18 cellular contexts compared by ENCODE assay signal in the genomic region with DNA sequence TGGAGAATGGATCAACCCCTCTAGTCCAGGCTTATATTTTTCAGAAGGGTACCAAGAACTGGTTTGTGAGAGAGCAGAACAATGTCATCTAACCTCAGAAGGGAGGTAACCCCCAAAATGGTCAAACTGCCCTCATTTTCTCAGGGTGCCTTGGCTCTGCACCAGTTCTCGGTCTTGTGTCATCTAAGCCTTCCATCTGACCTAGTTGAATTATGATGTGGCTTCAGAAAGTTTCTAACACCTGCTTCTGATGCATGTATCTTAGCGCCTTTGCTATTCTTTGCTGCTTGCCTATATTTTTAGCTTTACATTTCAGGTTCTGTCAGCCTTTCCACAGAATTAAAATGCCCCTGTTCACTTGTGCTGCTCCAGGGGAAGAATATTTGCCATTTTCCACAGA.
DNase-seq lines count a peak whose midpoint lies in the region; ATAC-seq, FAIRE-seq and TF ChIP-seq lines count a peak whose summit lies in the region.
"Had no signal": no experiment of that assay in that cellular context is flagged by ENCODE, and none has a peak within 500 bp of the region (broad histone marks: within the 10 kb centered on the region; RNA-seq: fewer than 3 reads in every experiment).

No MANE protein-coding gene starts in this region.

- H3K27me3 ChIP-seq in uterus, result no peaks in the 10 kb centered on the region

- H3K9me3 Mint-ChIP-seq in activated CD8-positive, alpha-beta memory T cell treated with anti-CD3 and anti-CD28 coated beads, Interleukin-2, amount 10 ng/mL, durations not matched to agents 7 days and 5 days (ENCODE audit: low read depth), result no peaks in the 10 kb centered on the region
- no peaks in the 10 kb centered on the region for H3K9me3 Mint-ChIP-seq in activated T-helper 1 cell treated with anti-CD3 and anti-CD28 coated beads, Interleukin-12 subunit alpha, Interleukin-12 subunit beta, Interleukin-2, Interleukin-4 antibody, amounts not matched to agents 30 ng/mL and 10 ng/mL and 1 ng/mL, durations not matched to agents 14 hours and 24 hours and 36 hours
- H3K9me3 Mint-ChIP-seq: activated naive CD4-positive, alpha-beta T cell treated with anti-CD3 and anti-CD28 coated beads, Interleukin-2, amount 50 U/mL, for 24 hours had no signal

- no peak for TF ChIP-seq POLR2A in uterus (IDR thresholded peaks at IDR 0.05)

- no peak overlapping the region for H3K27ac Mint-ChIP-seq in activated CD8-positive, alpha-beta memory T cell treated with anti-CD3 and anti-CD28 coated beads, Interleukin-2, amount 10 ng/mL, durations not matched to agents 7 days and 5 days
- H3K27ac Mint-ChIP-seq in activated T-helper 1 cell treated with anti-CD3 and anti-CD28 coated beads, Interleukin-12 subunit alpha, Interleukin-12 subunit beta, Interleukin-2, Interleukin-4 antibody, amounts not matched to agents 30 ng/mL and 10 ng/mL and 1 ng/mL, durations not matched to agents 14 hours and 24 hours and 36 hours, result no peak overlapping the region
- H3K27ac Mint-ChIP-seq: activated CD8-positive, alpha-beta T cell treated with anti-CD3 and anti-CD28 coated beads, Interleukin-2, amount 10 ng/mL, durations not matched to agents 7 days and 5 days; activated naive CD4-positive, alpha-beta T cell treated with anti-CD3 and anti-CD28 coated beads, Interleukin-2, amount 50 U/mL, for 24 hours had no signal

- no peaks in the 10 kb centered on the region for H3K36me3 Mint-ChIP-seq in activated CD8-positive, alpha-beta memory T cell treated with anti-CD3 and anti-CD28 coated beads, Interleukin-2, amount 10 ng/mL, durations not matched to agents 7 days and 5 days
- no peaks in the 10 kb centered on the region for H3K36me3 Mint-ChIP-seq in activated T-helper 1 cell treated with anti-CD3 and anti-CD28 coated beads, Interleukin-12 subunit alpha, Interleukin-12 subunit beta, Interleukin-2, Interleukin-4 antibody, amounts not matched to agents 30 ng/mL and 10 ng/mL and 1 ng/mL, durations not matched to agents 14 hours and 24 hours and 36 hours (ENCODE audit: low read depth)
- H3K36me3 Mint-ChIP-seq: activated naive CD4-positive, alpha-beta T cell treated with anti-CD3 and anti-CD28 coated beads, Interleukin-2, amount 50 U/mL, for 24 hours had no signal

- H3K27me3 Mint-ChIP-seq in activated CD8-positive, alpha-beta memory T cell treated with anti-CD3 and anti-CD28 coated beads, Interleukin-2, amount 10 ng/mL, durations not matched to agents 7 days and 5 days, result peaks cover 21% of the 10 kb centered on the region
- H3K27me3 Mint-ChIP-seq in activated T-helper 1 cell treated with anti-CD3 and anti-CD28 coated beads, Interleukin-12 subunit alpha, Interleukin-12 subunit beta, Interleukin-2, Interleukin-4 antibody, amounts not matched to agents 30 ng/mL and 10 ng/mL and 1 ng/mL, durations not matched to agents 14 hours and 24 hours and 36 hours (ENCODE audit: insufficient read depth), result peaks cover 5% of the 10 kb centered on the region

- no peaks in the 10 kb centered on the region for H3K4me1 ChIP-seq in uterus
- H3K4me1 ChIP-seq: heart left ventricle had no signal

- peak; percentile 47 for FAIRE-seq in GM18507 (lab: Jason Lieb, UNC)

- no peak overlapping the region for H3K4me3 ChIP-seq in uterus
- H3K4me3 ChIP-seq: heart left ventricle had no signal

- intact Hi-C loops in uterus (cut with DNase I; ENCODE audit: low total_unique reads), result no loop called here
- intact Hi-C loops in activated T-helper 1 cell treated with anti-CD3 and anti-CD28 coated beads, Interleukin-12 subunit alpha, Interleukin-12 subunit beta, Interleukin-2, Interleukin-4 antibody, amounts not matched to agents 30 ng/mL and 10 ng/mL and 1 ng/mL, durations not matched to agents 14 hours and 24 hours and 36 hours (cut with micrococcal nuclease), result no loop called here

- ATAC-seq in GM19468 (IDR thresholded peaks at IDR 0.05; ENCODE audit: extremely low read depth, unreplicated experiment) (peak; percentile 76), HG02852 (IDR thresholded peaks at IDR 0.05; ENCODE audit: unreplicated experiment) (peak; percentile 88), HG03520 (IDR thresholded peaks at IDR 0.05; ENCODE audit: unreplicated experiment) (peak; percentile 91)
- no peak for ATAC-seq in activated CD8-positive, alpha-beta memory T cell treated with anti-CD3 and anti-CD28 coated beads, Interleukin-2, amount 10 ng/mL, durations not matched to agents 7 days and 5 days
- ATAC-seq: activated CD8-positive, alpha-beta T cell treated with anti-CD3 and anti-CD28 coated beads, Interleukin-2, amount 10 ng/mL, durations not matched to agents 7 days and 5 days; heart left ventricle had no signal

- CTCF ChIA-PET in HEK293T (lab: Yijun Ruan, JAX), result no interaction called here
- CTCF ChIA-PET in activated CD8-positive, alpha-beta memory T cell treated with anti-CD3 and anti-CD28 coated beads, Interleukin-2, amount 10 ng/mL, durations not matched to agents 7 days and 5 days (lab: Charles Lee), result no interaction called here

- no peak for TF ChIP-seq CTCF in uterus (IDR thresholded peaks at IDR 0.05)

- no peaks in the 10 kb centered on the region for H3K9me3 ChIP-seq in uterus
- H3K9me3 ChIP-seq: heart left ventricle had no signal

- H3K4me3 Mint-ChIP-seq in activated CD8-positive, alpha-beta memory T cell treated with anti-CD3 and anti-CD28 coated beads, Interleukin-2, amount 10 ng/mL, durations not matched to agents 7 days and 5 days, result no peak overlapping the region
- H3K4me3 Mint-ChIP-seq in activated T-helper 1 cell treated with anti-CD3 and anti-CD28 coated beads, Interleukin-12 subunit alpha, Interleukin-12 subunit beta, Interleukin-2, Interleukin-4 antibody, amounts not matched to agents 30 ng/mL and 10 ng/mL and 1 ng/mL, durations not matched to agents 14 hours and 24 hours and 36 hours, result no peak overlapping the region
- H3K4me3 Mint-ChIP-seq: activated CD8-positive, alpha-beta T cell treated with anti-CD3 and anti-CD28 coated beads, Interleukin-2, amount 10 ng/mL, durations not matched to agents 7 days and 5 days; activated naive CD4-positive, alpha-beta T cell treated with anti-CD3 and anti-CD28 coated beads, Interleukin-2, amount 50 U/mL, for 24 hours had no signal

- no peak overlapping the region for H3K27ac ChIP-seq in uterus
- H3K27ac ChIP-seq: epithelial cell of prostate, heart left ventricle had no signal

- POLR2A ChIA-PET in HEK293T (lab: Yijun Ruan, JAX), result no interaction called here

- H3K36me3 ChIP-seq in uterus, result no peaks in the 10 kb centered on the region
- H3K36me3 ChIP-seq: heart left ventricle had no signal

- H3K4me1 Mint-ChIP-seq in activated CD8-positive, alpha-beta memory T cell treated with anti-CD3 and anti-CD28 coated beads, Interleukin-2, amount 10 ng/mL, durations not matched to agents 7 days and 5 days, result no peaks in the 10 kb centered on the region
- no peaks in the 10 kb centered on the region for H3K4me1 Mint-ChIP-seq in activated T-helper 1 cell treated with anti-CD3 and anti-CD28 coated beads, Interleukin-12 subunit alpha, Interleukin-12 subunit beta, Interleukin-2, Interleukin-4 antibody, amounts not matched to agents 30 ng/mL and 10 ng/mL and 1 ng/mL, durations not matched to agents 14 hours and 24 hours and 36 hours (ENCODE audit: low read depth)
- H3K4me1 Mint-ChIP-seq: activated naive CD4-positive, alpha-beta T cell treated with anti-CD3 and anti-CD28 coated beads, Interleukin-2, amount 50 U/mL, for 24 hours had no signal

- DNase-seq in GM18507 (ENCODE audit: extremely low spot score, insufficient read length, low read depth) (no peak), uterus (no peak), HEK293T (ENCODE audit: extremely low spot score) (no peak)
- DNase-seq in activated CD8-positive, alpha-beta memory T cell treated with anti-CD3 and anti-CD28 coated beads, Interleukin-2, amount 10 ng/mL, durations not matched to agents 7 days and 5 days, result no peak
- no peak for DNase-seq in activated T-helper 1 cell treated with anti-CD3 and anti-CD28 coated beads, Interleukin-12 subunit alpha, Interleukin-12 subunit beta, Interleukin-2, Interleukin-4 antibody, amounts not matched to agents 30 ng/mL and 10 ng/mL and 1 ng/mL, durations not matched to agents 14 hours and 24 hours and 36 hours (ENCODE audit: low spot score)
- DNase-seq: activated CD8-positive, alpha-beta T cell treated with anti-CD3 and anti-CD28 coated beads, Interleukin-2, amount 10 ng/mL, durations not matched to agents 7 days and 5 days; cerebellar nuclear complex; heart left ventricle; KBM-7; NCI-H187 treated with DMSO at 0.1 percent for 48 hours; SHP77; stimulated activated CD4-positive, alpha-beta T cell treated with anti-CD3 and anti-CD28 coated beads, Interleukin-4, amount 100 ng/mL, for 1 hour; stimulated activated naive CD4-positive, alpha-beta T cell treated with Interleukin-2 at 50 U/mL for 16 hours had no signal

TF ChIP-seq in HEK293T, 16 proteins besides CTCF, POLR2A, EP300 and RAD21:
- TF ChIP-seq SP1 (IDR thresholded peaks at IDR 0.05), result no peak
- no peak for TF ChIP-seq LEF1 (IDR thresholded peaks at IDR 0.05; ENCODE audit: borderline replicate concordance)
- TF ChIP-seq FOXA1 (IDR thresholded peaks at IDR 0.05), result no peak
- TF ChIP-seq ZNF384 (IDR thresholded peaks at IDR 0.05), result no peak
- no peak for TF ChIP-seq FOXM1 (IDR thresholded peaks at IDR 0.05; ENCODE audit: borderline replicate concordance)
- TF ChIP-seq HDGF (IDR thresholded peaks at IDR 0.05; ENCODE audit: borderline replicate concordance), result no peak
- no peak for TF ChIP-seq TARDBP (IDR thresholded peaks at IDR 0.05)
- no peak for TF ChIP-seq BHLHE40 (IDR thresholded peaks at IDR 0.05; ENCODE audit: borderline replicate concordance)
- no peak for TF ChIP-seq FOXK2 (IDR thresholded peaks at IDR 0.05)
- no peak for TF ChIP-seq SUZ12 (IDR thresholded peaks at IDR 0.05)
- TF ChIP-seq ELF4 (IDR thresholded peaks at IDR 0.05), result no peak
- no peak for TF ChIP-seq CTBP1 (IDR thresholded peaks at IDR 0.05; ENCODE audit: borderline replicate concordance)
- no peak for TF ChIP-seq ARNT (IDR thresholded peaks at IDR 0.05)
- TF ChIP-seq, protein P1, sequence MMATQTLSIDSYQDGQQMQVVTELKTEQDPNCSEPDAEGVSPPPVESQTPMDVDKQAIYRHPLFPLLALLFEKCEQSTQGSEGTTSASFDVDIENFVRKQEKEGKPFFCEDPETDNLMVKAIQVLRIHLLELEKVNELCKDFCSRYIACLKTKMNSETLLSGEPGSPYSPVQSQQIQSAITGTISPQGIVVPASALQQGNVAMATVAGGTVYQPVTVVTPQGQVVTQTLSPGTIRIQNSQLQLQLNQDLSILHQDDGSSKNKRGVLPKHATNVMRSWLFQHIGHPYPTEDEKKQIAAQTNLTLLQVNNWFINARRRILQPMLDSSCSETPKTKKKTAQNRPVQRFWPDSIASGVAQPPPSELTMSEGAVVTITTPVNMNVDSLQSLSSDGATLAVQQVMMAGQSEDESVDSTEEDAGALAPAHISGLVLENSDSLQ (IDR thresholded peaks at IDR 0.05), result no peak
- no peak for TF ChIP-seq NFRKB (IDR thresholded peaks at IDR 0.05)
- no peak for TF ChIP-seq L3MBTL2 (conservative IDR thresholded peaks at IDR 0.05)
